Comparison of ENCODE assay signal across 20 cellular contexts in genomic region chr4:152138451-152138850, GRCh38.
DNase-seq lines count a peak whose midpoint lies in the region; ATAC-seq and TF ChIP-seq lines count a peak whose summit lies in the region.
"Had no signal": no experiment of that assay in that cellular context is flagged by ENCODE, and none has a peak within 500 bp of the region (broad histone marks: within the 10 kb centered on the region; RNA-seq: fewer than 3 reads in every experiment).

No MANE protein-coding gene starts in this region.

- H3K4me1 Mint-ChIP-seq in activated CD4-positive, alpha-beta T cell treated with anti-CD3 and anti-CD28 coated beads for 36 hours, result peaks cover 12% of the 10 kb centered on the region
- peaks cover 22 to 26% (median 25%) of the 10 kb centered on the region in 3 donors for H3K4me1 Mint-ChIP-seq in T-cell
- peaks cover 13 to 20% of the 10 kb centered on the region in 2 donors for H3K4me1 Mint-ChIP-seq in effector memory CD8-positive, alpha-beta T cell (ENCODE audit: low read depth in 2 of 2)
- H3K4me1 Mint-ChIP-seq: CD14-positive monocyte had no signal

- no peaks in the 10 kb centered on the region for H3K9me3 ChIP-seq in BE2C
- no peaks in the 10 kb centered on the region for H3K9me3 ChIP-seq in ovary
- no peaks in the 10 kb centered on the region for H3K9me3 ChIP-seq in MG63
- H3K9me3 ChIP-seq: body of pancreas, gastrocnemius medialis, mucosa of descending colon, right lobe of liver, SJCRH30 had no signal

- TF ChIP-seq CTCF in BE2C (IDR thresholded peaks at IDR 0.05; ENCODE audit: low read depth, low read length) (no peak), ovary (IDR thresholded peaks at IDR 0.05) (no peak)

- TF ChIP-seq POLR2A in ovary (IDR thresholded peaks at IDR 0.05), result no peak

- H3K4me3 Mint-ChIP-seq in activated CD4-positive, alpha-beta T cell treated with anti-CD3 and anti-CD28 coated beads for 36 hours, result no peak overlapping the region
- H3K4me3 Mint-ChIP-seq in T-cell, result no peak overlapping the region
- H3K4me3 Mint-ChIP-seq in effector memory CD8-positive, alpha-beta T cell, result peak overlapping the region; percentile 9 to 48
- H3K4me3 Mint-ChIP-seq: CD14-positive monocyte; dendritic cell treated with granulocyte-macrophage colony-stimulating factor and Interleukin-4, amounts not matched to agents 40 ng/mL and 50 ng/mL, for 4 days; stimulated activated naive CD8-positive, alpha-beta T cell treated with anti-CD3 and anti-CD28 coated beads, Interleukin-15, amount 100 ng/mL, for 72 hours had no signal

- POLR2A ChIA-PET in activated CD4-positive, alpha-beta T cell treated with anti-CD3 and anti-CD28 coated beads for 36 hours (lab: Charles Lee), result no interaction called here
- POLR2A ChIA-PET in T-cell (lab: Charles Lee), result no interaction called here

- H3K27me3 ChIP-seq in BE2C (no peaks in the 10 kb centered on the region), ovary (no peaks in the 10 kb centered on the region), MG63 (no peaks in the 10 kb centered on the region)
- H3K27me3 ChIP-seq: body of pancreas, gastrocnemius medialis, right lobe of liver, SJCRH30 had no signal

- WGBS in ovary, 3 donors, result 85 to 96% (median 89%) methylated on average over 3 of the region's 3 CpGs

- H3K36me3 Mint-ChIP-seq in activated CD4-positive, alpha-beta T cell treated with anti-CD3 and anti-CD28 coated beads for 36 hours (ENCODE audit: low read depth), result no peaks in the 10 kb centered on the region
- no peaks in the 10 kb centered on the region for H3K36me3 Mint-ChIP-seq in T-cell
- H3K36me3 Mint-ChIP-seq in effector memory CD8-positive, alpha-beta T cell (ENCODE audit: insufficient read depth), result peaks cover 3% of the 10 kb centered on the region
- H3K36me3 Mint-ChIP-seq: CD14-positive monocyte had no signal

- H3K4me1 ChIP-seq in BE2C (no peaks in the 10 kb centered on the region), ovary (ENCODE audit: insufficient read depth) (no peaks in the 10 kb centered on the region)
- H3K4me1 ChIP-seq: body of pancreas, gastrocnemius medialis, right lobe of liver had no signal

- H3K27me3 Mint-ChIP-seq in activated CD4-positive, alpha-beta T cell treated with anti-CD3 and anti-CD28 coated beads for 36 hours, result no peaks in the 10 kb centered on the region
- peaks cover 0 to 2% of the 10 kb centered on the region in 2 donors for H3K27me3 Mint-ChIP-seq in T-cell
- peaks cover 5 to 15% of the 10 kb centered on the region in 2 donors for H3K27me3 Mint-ChIP-seq in effector memory CD8-positive, alpha-beta T cell
- H3K27me3 Mint-ChIP-seq: dendritic cell treated with granulocyte-macrophage colony-stimulating factor and Interleukin-4, amounts not matched to agents 40 ng/mL and 50 ng/mL, for 4 days; stimulated activated naive CD8-positive, alpha-beta T cell treated with anti-CD3 and anti-CD28 coated beads, Interleukin-15, amount 100 ng/mL, for 72 hours had no signal

- no peak overlapping the region for H3K4me3 ChIP-seq in BE2C (ENCODE audit: low read depth, low read length)
- no peak overlapping the region for H3K4me3 ChIP-seq in ovary
- H3K4me3 ChIP-seq in MG63, result no peak overlapping the region
- H3K4me3 ChIP-seq: body of pancreas, gastrocnemius medialis, mucosa of descending colon, right lobe of liver, SJCRH30 had no signal

- no peak overlapping the region for H3K27ac Mint-ChIP-seq in activated CD4-positive, alpha-beta T cell treated with anti-CD3 and anti-CD28 coated beads for 36 hours
- H3K27ac Mint-ChIP-seq in T-cell, result peak overlapping the region in 1 of 2 donors; percentile 66
- H3K27ac Mint-ChIP-seq in effector memory CD8-positive, alpha-beta T cell, result no peak overlapping the region
- H3K27ac Mint-ChIP-seq: CD14-positive monocyte; dendritic cell treated with granulocyte-macrophage colony-stimulating factor and Interleukin-4, amounts not matched to agents 40 ng/mL and 50 ng/mL, for 4 days; stimulated activated naive CD8-positive, alpha-beta T cell treated with anti-CD3 and anti-CD28 coated beads, Interleukin-15, amount 100 ng/mL, for 72 hours had no signal

- no peaks in the 10 kb centered on the region for H3K9me3 Mint-ChIP-seq in activated CD4-positive, alpha-beta T cell treated with anti-CD3 and anti-CD28 coated beads for 36 hours (ENCODE audit: low read depth)
- H3K9me3 Mint-ChIP-seq in T-cell, result no peaks in the 10 kb centered on the region
- no peaks in the 10 kb centered on the region for H3K9me3 Mint-ChIP-seq in effector memory CD8-positive, alpha-beta T cell
- H3K9me3 Mint-ChIP-seq: dendritic cell treated with granulocyte-macrophage colony-stimulating factor and Interleukin-4, amounts not matched to agents 40 ng/mL and 50 ng/mL, for 4 days had no signal

- DNase-seq in activated CD4-positive, alpha-beta T cell treated with anti-CD3 and anti-CD28 coated beads for 36 hours, result peak; percentile 41
- DNase-seq in activated CD4-positive, alpha-beta T cell treated with anti-CD3 and anti-CD28 coated beads for 1 hour, result no peak
- DNase-seq in GDM1 (lab: John Stamatoyannopoulos, UW) (peak; percentile 1), T-cell (peak in 25 of 34 experiments; percentile 3 to 50 (median 24)), BE2C (no peak), ovary (no peak), MG63 (no peak)
- DNase-seq in effector memory CD8-positive, alpha-beta T cell, result peak in 2 of 3 experiments; percentile 14 to 19
- DNase-seq: body of pancreas; gastrocnemius medialis; left colon; mucosa of descending colon; NCI-H1694 treated with DMSO at 0.1 percent for 48 hours; NCI-H446; right lobe of liver; SJCRH30; stimulated activated naive CD8-positive, alpha-beta T cell treated with anti-CD3 and anti-CD28 coated beads, Interleukin-15, amount 100 ng/mL, for 72 hours had no signal

- intact Hi-C loops in activated CD4-positive, alpha-beta T cell treated with anti-CD3 and anti-CD28 coated beads for 36 hours (cut with DNase I, micrococcal nuclease), result no loop called here
- intact Hi-C loops in ovary (cut with DNase I), result no loop called here

- H3K36me3 ChIP-seq in BE2C, result no peaks in the 10 kb centered on the region
- H3K36me3 ChIP-seq in ovary, result no peaks in the 10 kb centered on the region
- no peaks in the 10 kb centered on the region for H3K36me3 ChIP-seq in MG63
- H3K36me3 ChIP-seq: gastrocnemius medialis, right lobe of liver, SJCRH30 had no signal

- ATAC-seq in activated CD4-positive, alpha-beta T cell treated with anti-CD3 and anti-CD28 coated beads for 36 hours, result peak; percentile 69
- ATAC-seq in T-cell (replicated peaks in 1 of 4), result peak; percentile 80 to 99 (median 90)
- ATAC-seq in effector memory CD8-positive, alpha-beta T cell (replicated peaks), result peak; percentile 83
- ATAC-seq: body of pancreas; gastrocnemius medialis; left colon; mucosa of descending colon; right lobe of liver; stimulated activated naive CD8-positive, alpha-beta T cell treated with anti-CD3 and anti-CD28 coated beads, Interleukin-15, amount 100 ng/mL, for 72 hours had no signal

- CTCF ChIA-PET in activated CD4-positive, alpha-beta T cell treated with anti-CD3 and anti-CD28 coated beads for 36 hours (lab: Charles Lee), result interaction anchor here (1.4 kb wide), 1 partner anchor 11 kb away, joined by 4 read pairs; no protein-coding TSS in a partner anchor
- CTCF ChIA-PET in T-cell (lab: Charles Lee), result interaction anchor here in 1 of 2 donors (0.7 kb wide), 2 partner anchors 262 to 980 kb away, joined by 3 to 5 read pairs; no protein-coding TSS in a partner anchor

- H3K27ac ChIP-seq in ovary, result no peak overlapping the region
- H3K27ac ChIP-seq: body of pancreas, epithelial cell of prostate, gastrocnemius medialis, right lobe of liver, SJCRH30 had no signal

- no peak for TF ChIP-seq EP300 in ovary (IDR thresholded peaks at IDR 0.05)

Comparison
In these comparisons a context has a peak if more than half of its experiments do, and no peak if none do; other contexts are left out.
1. DNase-seq: peak in activated CD4-positive, alpha-beta T cell treated with anti-CD3 and anti-CD28 coated beads for 36 hours (single experiment), GDM1 (single experiment), T-cell (25 of 34) and effector memory CD8-positive, alpha-beta T cell (2 of 3); none in activated CD4-positive, alpha-beta T cell treated with anti-CD3 and anti-CD28 coated beads for 1 hour (single experiment), BE2C (single experiment), ovary (0 of 5) and MG63 (single experiment).
2. H3K4me3 Mint-ChIP-seq: peak in effector memory CD8-positive, alpha-beta T cell (2 of 2); none in activated CD4-positive, alpha-beta T cell treated with anti-CD3 and anti-CD28 coated beads for 36 hours (single experiment) and T-cell (0 of 3).
3. Peak in every context shown above with its lines, with median percentiles within 50 percentile points of each other: ATAC-seq.